8 cellular contexts compared by ENCODE assay signal in genomic region chr14:35336171-35337073, GRCh38. TPM values are rescaled to one million over a fixed set of nuclear protein-coding genes. Genes with fewer than 3 reads are reported as not detected.
DNase-seq lines count a peak whose midpoint lies in the region; ATAC-seq, FAIRE-seq and TF ChIP-seq lines count a peak whose summit lies in the region.

No MANE protein-coding gene starts in this region.

- no peaks in the 10 kb centered on the region for H3K36me3 Mint-ChIP-seq in activated naive CD4-positive, alpha-beta T cell treated with anti-CD3 and anti-CD28 coated beads, Interleukin-2, amount 50 U/mL, for 72 hours
- no peaks in the 10 kb centered on the region for H3K36me3 Mint-ChIP-seq in activated naive CD4-positive, alpha-beta T cell treated with anti-CD3 and anti-CD28 coated beads for 36 hours (ENCODE audit: low read depth)

- H3K4ac ChIP-seq in H1 (replicated peaks; ENCODE audit: insufficient read length, low read depth, low read length), result no peak overlapping the region

- no peak overlapping the region for H3K4me3 Mint-ChIP-seq in activated naive CD4-positive, alpha-beta T cell treated with anti-CD3 and anti-CD28 coated beads for 36 hours

- H3K9me3 Mint-ChIP-seq in activated naive CD4-positive, alpha-beta T cell treated with anti-CD3 and anti-CD28 coated beads, Interleukin-2, amount 50 U/mL, for 72 hours, result no peaks in the 10 kb centered on the region
- no peaks in the 10 kb centered on the region for H3K9me3 Mint-ChIP-seq in activated naive CD4-positive, alpha-beta T cell treated with anti-CD3 and anti-CD28 coated beads for 36 hours

- H3K27ac Mint-ChIP-seq in activated naive CD4-positive, alpha-beta T cell treated with anti-CD3 and anti-CD28 coated beads, Interleukin-2, amount 50 U/mL, for 72 hours, result peak overlapping the region; percentile 42 to 85
- H3K27ac Mint-ChIP-seq in activated naive CD4-positive, alpha-beta T cell treated with anti-CD3 and anti-CD28 coated beads for 36 hours, result no peak overlapping the region

- no peak for TF ChIP-seq RAD21 in H1 (IDR thresholded peaks at IDR 0.05 in 1 of 2, conservative IDR thresholded peaks at IDR 0.05 in 1 of 2; ENCODE audit: low read depth in 2 of 2, low read length in 2 of 2)

- peak overlapping the region; percentile 75; the same call in 1 of the 2 replicates for H2BK12ac ChIP-seq in H1 (ENCODE audit: low read depth, low read length)

- no peak overlapping the region for H3K56ac ChIP-seq in H1 (replicated peaks; ENCODE audit: insufficient read length, low read depth, low read length)

- TF ChIP-seq POLR2A in H1 (IDR thresholded peaks at IDR 0.05; ENCODE audit: control extremely low read depth in 1 of 2, low read depth in 2 of 2, low read length in 2 of 2) (no peak), thyroid gland (IDR thresholded peaks at IDR 0.05) (peak in 1 of 2 donors; percentile 86)

- H3K23ac ChIP-seq in H1 (ENCODE audit: insufficient read length), result no peak overlapping the region

- H2AK5ac ChIP-seq in H1 (ENCODE audit: low read depth, low read length), result 0 out of 2 replicates have a peak overlapping the region, but pooled peaks have one; percentile 66

- H3K18ac ChIP-seq in H1 (ENCODE audit: extremely low read depth, low read length), result peak overlapping the region; percentile 25; the same call in 1 of the 2 replicates

- peaks cover 43% of the 10 kb centered on the region for H3K4me1 Mint-ChIP-seq in activated naive CD4-positive, alpha-beta T cell treated with anti-CD3 and anti-CD28 coated beads for 36 hours (ENCODE audit: low read depth)

- no peak for FAIRE-seq in H1 (lab: Jason Lieb, UNC)

- POLR2A ChIA-PET in H1 (lab: Charles Lee; ENCODE audit: partially characterized antibody), result interaction anchor here (1.0 to 1.8 kb wide), 2 partner anchors 44 to 68 kb away, joined by 3 to 6 read pairs; partner anchors contain the start of genes NFKBIA and PSMA6

- H2BK120ac ChIP-seq in H1 (replicated peaks; ENCODE audit: low read depth, low read length), result peak overlapping the region; percentile 45

- H3K4me1 ChIP-seq in H1 (replicated peaks in 1 of 4; ENCODE audit: control insufficient read depth in 3 of 4, insufficient read depth in 4 of 4, low read length in 3 of 4) (peaks cover 6 to 36% (median 30%) of the 10 kb centered on the region in 4 experiments), thyroid gland (peaks cover 70 to 84% of the 10 kb centered on the region in 2 donors)

- peak overlapping the region; percentile 89 for H2AFZ ChIP-seq in H1 (ENCODE audit: low read length)

- no peaks in the 10 kb centered on the region for H3K79me1 ChIP-seq in H1 (ENCODE audit: low read depth, low read length)

- peak overlapping the region; percentile 17 for H4K8ac ChIP-seq in H1 (ENCODE audit: extremely low read depth, insufficient read depth, low read length)

- no peaks in the 10 kb centered on the region for H3K23me2 ChIP-seq in H1 (ENCODE audit: low read depth, low read length)

- H3K9ac ChIP-seq in H1 (replicated peaks in 1 of 4; ENCODE audit: extremely low read depth in 1 of 4, low read depth in 3 of 4, low read length in 3 of 4), result peak overlapping the region in 1 of 4 experiments; percentile 35; a peak in 2 of 7 replicates

- H3K4me2 ChIP-seq in H1 (ENCODE audit: insufficient read depth in 1 of 2, low read depth in 2 of 2, low read length in 2 of 2), result peak overlapping the region in 1 of 2 experiments; percentile 25; a peak in 3 of 4 replicates

- H3K27ac ChIP-seq in H1 (ENCODE audit: low read depth, low read length), result peak overlapping the region; percentile 59; the same call in 1 of the 2 replicates
- peak overlapping the region; percentile 90 to 96 (median 93) for H3K27ac ChIP-seq in thyroid gland

- no peak for ATAC-seq in activated naive CD4-positive, alpha-beta T cell treated with anti-CD3 and anti-CD28 coated beads, Interleukin-2, amount 50 U/mL, for 72 hours
- ATAC-seq in GM21526 (IDR thresholded peaks at IDR 0.05; ENCODE audit: low FRiP score, unreplicated experiment) (no peak), HG03520 (IDR thresholded peaks at IDR 0.05; ENCODE audit: unreplicated experiment) (no peak)

- H3K79me2 ChIP-seq in H1 (ENCODE audit: control insufficient read depth in 1 of 2, insufficient read depth in 2 of 2, low read length in 2 of 2), result no peaks in the 10 kb centered on the region

- peak overlapping the region; percentile 84; the same call in 1 of the 2 replicates for H2BK5ac ChIP-seq in H1 (ENCODE audit: low read depth, low read length)

- intact Hi-C loops in activated naive CD4-positive, alpha-beta T cell treated with anti-CD3 and anti-CD28 coated beads for 36 hours (cut with micrococcal nuclease), result no loop called here
- intact Hi-C loops in thyroid gland (cut with DNase I), result loop anchor here (5.0 kb wide), 1 partner anchor 66 kb away; the partner anchor contains the start of gene NFKBIA

- 67% methylated on average over 22 of the region's 26 CpGs; no CpG with 5 or more reads in 1 of the 2 experiments for WGBS in H1 (ENCODE audit: extremely low coverage in 1 of 2, insufficient coverage in 1 of 2, insufficient read length in 1 of 2, insufficient replicate concordance in 2 of 2, low coverage in 1 of 2, low lambda C conversion rate in 2 of 2, missing lambda C conversion rate in 1 of 2), 2 experiments
- WGBS in thyroid gland, 2 donors, result 10 to 19% methylated on average over 18 to 22 of the region's 26 CpGs

- H3K9me3 ChIP-seq in H1 (ENCODE audit: insufficient read depth in 2 of 2, low read depth in 1 of 2, low read length in 1 of 2) (no peaks in the 10 kb centered on the region), thyroid gland (no peaks in the 10 kb centered on the region)

- DNase-seq in activated naive CD4-positive, alpha-beta T cell treated with anti-CD3 and anti-CD28 coated beads, Interleukin-2, amount 50 U/mL, for 72 hours (ENCODE audit: low spot score in 2 of 2), result no peak
- DNase-seq in activated naive CD4-positive, alpha-beta T cell treated with anti-CD3 and anti-CD28 coated beads for 36 hours, result no peak
- DNase-seq in H1 (ENCODE audit: low read depth in 1 of 2, low spot score in 2 of 2) (peak in 1 of 2 experiments; percentile 64), lung microvascular endothelial cell (ENCODE audit: low read depth in 2 of 2) (peak; percentile 66 to 95), thyroid gland (peak; percentile 96 to 98), A172 (ENCODE audit: low spot score) (no peak)

- TF ChIP-seq CTCF in H1 (IDR thresholded peaks at IDR 0.05; ENCODE audit: control extremely low read depth in 1 of 3, insufficient read depth in 1 of 3, low read depth in 1 of 3, low read length in 3 of 3), result no peak
- TF ChIP-seq CTCF in thyroid gland (IDR thresholded peaks at IDR 0.05), result peak in 1 of 6 experiments; percentile 25

- TF ChIP-seq EP300 in H1 (IDR thresholded peaks at IDR 0.05; ENCODE audit: borderline replicate concordance in 1 of 2, low read depth in 2 of 2, low read length in 2 of 2), result 0 out of 3 replicates have a peak, but pooled peaks of 1 of the 2 experiments have one; percentile 14

- H4K5ac ChIP-seq in H1 (ENCODE audit: insufficient read length, low read depth, low read length), result peak overlapping the region; percentile 46

- H3K14ac ChIP-seq in H1 (ENCODE audit: insufficient read length), result no peak overlapping the region

- H3K27me3 ChIP-seq in H1 (replicated peaks in 1 of 4; ENCODE audit: control insufficient read depth in 3 of 4, extremely low read depth in 1 of 4, insufficient read depth in 3 of 4, low read length in 3 of 4) (no peaks in the 10 kb centered on the region), thyroid gland (no peaks in the 10 kb centered on the region)

- H4K91ac ChIP-seq in H1 (replicated peaks; ENCODE audit: insufficient read length, low read length), result peak overlapping the region; percentile 88

- H3K36me3 ChIP-seq in H1 (ENCODE audit: control insufficient read depth in 2 of 4, insufficient read depth in 4 of 4, low read length in 3 of 4) (no peaks in the 10 kb centered on the region), thyroid gland (no peaks in the 10 kb centered on the region)

- H2BK15ac ChIP-seq in H1 (ENCODE audit: low read length), result peak overlapping the region; percentile 65; the same call in 1 of the 2 replicates

- no peak overlapping the region for H3K4me3 ChIP-seq in H1 (ENCODE audit: extremely low read depth in 1 of 4, insufficient read depth in 2 of 4, low read depth in 3 of 4, low read length in 4 of 4)
- H3K4me3 ChIP-seq in thyroid gland (replicated peaks in 1 of 3), result no peak overlapping the region

- 0 out of 2 replicates have a peak overlapping the region, but pooled peaks have one; percentile 92 for H2BK20ac ChIP-seq in H1 (ENCODE audit: low read length)

- CTCF ChIA-PET in activated naive CD4-positive, alpha-beta T cell treated with anti-CD3 and anti-CD28 coated beads for 36 hours (lab: Charles Lee), result interaction anchor here (0.5 kb wide), 1 partner anchor 102 kb away, joined by 4 read pairs; no protein-coding TSS in a partner anchor
- CTCF ChIA-PET in H1 (lab: Charles Lee; ENCODE audit: partially characterized antibody), result interaction anchor here (0.8 to 1.5 kb wide), 6 partner anchors 8 to 121 kb away, joined by 3 to 4 read pairs (median 3); no protein-coding TSS in a partner anchor

- H4K20me1 ChIP-seq in H1 (replicated peaks in 1 of 2; ENCODE audit: control insufficient read depth in 1 of 2, insufficient read depth in 2 of 2, low read length in 2 of 2), result no peaks in the 10 kb centered on the region

- no peaks in the 10 kb centered on the region for H3K27me3 Mint-ChIP-seq in activated naive CD4-positive, alpha-beta T cell treated with anti-CD3 and anti-CD28 coated beads for 36 hours (ENCODE audit: low read depth)

TF ChIP-seq in H1, 55 proteins besides CTCF, POLR2A, EP300 and RAD21 (continues in another document):
- no peak for TF ChIP-seq KDM5A (IDR thresholded peaks at IDR 0.05; ENCODE audit: low read length)
- no peak for TF ChIP-seq TBP (IDR thresholded peaks at IDR 0.05; ENCODE audit: low read depth, low read length)

RNA-seq across cellular contexts. Expression of gene PSMA6, which starts 44.2 kb away (rescaled TPM):
- total RNA-seq in activated naive CD4-positive, alpha-beta T cell treated with anti-CD3 and anti-CD28 coated beads, Interleukin-2, amount 50 U/mL, for 72 hours, result 100 to 1,000 TPM; 293 to 408 TPM
- 100 to 1,000 TPM; 433 to 437 TPM for total RNA-seq in activated naive CD4-positive, alpha-beta T cell treated with anti-CD3 and anti-CD28 coated beads for 36 hours
- total RNA-seq in H1 (2021; fragmentation: NEBNext Ultra II Directional; extraction: Animal tissue kit (Norgen Biotek cat#: 25700)), result 213 and 238 TPM in 2 replicates
- 92.9 and 180 TPM in 2 replicates for polyA plus RNA-seq in H1 (2011; rRNA removed)
- polyA plus RNA-seq in H1 (2011; cell fraction: cytosol; rRNA removed), result 183 TPM
- 59.5 TPM for polyA plus RNA-seq in H1 (2011; cell fraction: nucleus; rRNA removed)
- polyA plus RNA-seq in H1 (2012, experiment 1 of 2), result 210 to 233 TPM (median 218 TPM) in 4 replicates
- polyA plus RNA-seq in H1 (2012, experiment 2 of 2), result 151 TPM
- polyA plus RNA-seq in H1 (2013, experiment 1 of 2), result 292 TPM
- polyA plus RNA-seq in H1 (2013, experiment 2 of 2), result 312 TPM
- polyA minus RNA-seq in H1 (2011; rRNA and poly(A)+ RNA removed), result 79.4 and 149 TPM in 2 replicates
- 56.1 TPM for polyA minus RNA-seq in H1 (2011; cell fraction: cytosol; rRNA and poly(A)+ RNA removed)
- 61.1 TPM for polyA minus RNA-seq in H1 (2011; cell fraction: nucleus; rRNA and poly(A)+ RNA removed)
- total RNA-seq in lung microvascular endothelial cell (191 and 290 TPM in 2 replicates), thyroid gland (100 to 1,000 TPM; 107 to 157 (median 120) TPM)
- total RNA-seq in A172 (2014; rRNA removed; shearing (Covaris generic)), result 309 and 344 TPM in 2 replicates

Comparison
In these comparisons a context has a peak if more than half of its experiments do, and no peak if none do; other contexts are left out.
1. DNase-seq: peak in lung microvascular endothelial cell (2 of 2) and thyroid gland (2 of 2); none in activated naive CD4-positive, alpha-beta T cell treated with anti-CD3 and anti-CD28 coated beads, Interleukin-2, amount 50 U/mL, for 72 hours (0 of 2), activated naive CD4-positive, alpha-beta T cell treated with anti-CD3 and anti-CD28 coated beads for 36 hours (single experiment) and A172 (single experiment).